Comparison of ENCODE assay signal across 24 cellular contexts in genomic region chr11:11170352-11171084, GRCh38.
DNase-seq lines count a peak whose midpoint lies in the region; ATAC-seq and TF ChIP-seq lines count a peak whose summit lies in the region.
"Had no signal": no experiment of that assay in that cellular context is flagged by ENCODE, and none has a peak within 500 bp of the region (broad histone marks: within the 10 kb centered on the region; RNA-seq: fewer than 3 reads in every experiment).

No MANE protein-coding gene starts in this region.

- ATAC-seq in IMR-90 (ENCODE audit: low read depth) = no peak
- ATAC-seq in GM18909 (IDR thresholded peaks at IDR 0.05; ENCODE audit: poor library complexity, unreplicated experiment) = no peak
- ATAC-seq: A549, left lobe of liver had no signal

- no peak overlapping the region for H3K4me3 ChIP-seq in IMR-90 (ENCODE audit: insufficient read depth, low read depth, low read length)
- no peak overlapping the region for H3K4me3 ChIP-seq in muscle layer of colon (ENCODE audit: low read depth in 1 of 2, low read length in 2 of 2)
- H3K4me3 ChIP-seq in tibial artery = no peak overlapping the region
- H3K4me3 ChIP-seq: A549, BLaER1, colonic mucosa, skin epidermis had no signal

- H3K9me3 ChIP-seq in IMR-90 (ENCODE audit: control insufficient read depth, insufficient read depth, low read length) (no peaks in the 10 kb centered on the region), muscle layer of colon (ENCODE audit: low read length) (no peaks in the 10 kb centered on the region), tibial artery (no peaks in the 10 kb centered on the region)
- H3K9me3 ChIP-seq: A549, BLaER1, colonic mucosa, SK-N-SH had no signal

- peaks cover 28% of the 10 kb centered on the region for H3K4me1 Mint-ChIP-seq in activated T-cell treated with anti-CD3 and anti-CD28 coated beads, Interleukin-2, amount 50 U/mL, for 24 hours (ENCODE audit: low read depth)
- H3K4me1 Mint-ChIP-seq: endodermal cell had no signal

- H3K36me3 ChIP-seq in IMR-90 (ENCODE audit: control insufficient read depth, insufficient read depth, low read length) (no peaks in the 10 kb centered on the region), muscle layer of colon (ENCODE audit: insufficient read depth, low read length) (no peaks in the 10 kb centered on the region), tibial artery (no peaks in the 10 kb centered on the region)
- H3K36me3 ChIP-seq: BLaER1, colonic mucosa had no signal

- BruUV-seq in IMR-90 (replicated peaks; lab: Mats Ljungman, UMichigan) = no TSS peak

- no peaks in the 10 kb centered on the region for H3K79me1 ChIP-seq in IMR-90 (ENCODE audit: low read depth in 1 of 2, low read length in 2 of 2)

- peak overlapping the region; percentile 28 for H3K27ac Mint-ChIP-seq in activated T-cell treated with anti-CD3 and anti-CD28 coated beads, Interleukin-2, amount 50 U/mL, for 24 hours
- H3K27ac Mint-ChIP-seq: endodermal cell, mesothelial cell of epicardium, WTC11 had no signal

- no peak overlapping the region for H2BK5ac ChIP-seq in IMR-90 (ENCODE audit: low read depth, low read length, poor library complexity, severe bottlenecking)

- H3K4me2 ChIP-seq in IMR-90 (ENCODE audit: low read depth, low read length) = no peak overlapping the region
- H3K4me2 ChIP-seq: A549, BLaER1, SK-N-SH had no signal

- H2AK5ac ChIP-seq in IMR-90 (ENCODE audit: low read depth, low read length) = no peak overlapping the region

- H2BK20ac ChIP-seq in IMR-90 (ENCODE audit: low read depth, low read length) = no peak overlapping the region

- CTCF ChIA-PET in IMR-90 (lab: Yijun Ruan, JAX) = no interaction called here

- no peak overlapping the region for H3K23ac ChIP-seq in IMR-90 (ENCODE audit: low read depth, low read length)

- in situ Hi-C loops in IMR-90 (cut with MboI; ENCODE audit: low sequenced_read_pairs) = no loop called here

- H3K4ac ChIP-seq in IMR-90 (ENCODE audit: low read depth, low read length) = no peak overlapping the region

- H4K5ac ChIP-seq in IMR-90 (ENCODE audit: low read depth, low read length) = no peak overlapping the region

- peaks cover 22% of the 10 kb centered on the region for H3K27me3 ChIP-seq in IMR-90 (ENCODE audit: control insufficient read depth, insufficient read depth, low read length)
- H3K27me3 ChIP-seq in muscle layer of colon (ENCODE audit: control insufficient read depth in 1 of 2, insufficient read depth in 2 of 2, low read length in 2 of 2) = no peaks in the 10 kb centered on the region
- H3K27me3 ChIP-seq in tibial artery = no peaks in the 10 kb centered on the region
- H3K27me3 ChIP-seq: BLaER1, colonic mucosa had no signal

- H3K36me3 Mint-ChIP-seq in activated T-cell treated with anti-CD3 and anti-CD28 coated beads, Interleukin-2, amount 50 U/mL, for 24 hours (ENCODE audit: low read depth) = no peaks in the 10 kb centered on the region
- H3K36me3 Mint-ChIP-seq: mesothelial cell of epicardium, WTC11 had no signal

- intact Hi-C loops in IMR-90 (cut with micrococcal nuclease) = no loop called here
- intact Hi-C loops in tibial artery (cut with DNase I; ENCODE audit: low total_unique reads) = no loop called here

- POLR2A ChIA-PET in IMR-90 (lab: Charles Lee; ENCODE audit: unreplicated experiment) = no interaction called here

- H3K4me1 ChIP-seq in IMR-90 (ENCODE audit: control insufficient read depth, insufficient read depth, low read length) = no peaks in the 10 kb centered on the region; the same call in 1 of the 2 replicates
- H3K4me1 ChIP-seq in muscle layer of colon (ENCODE audit: insufficient read depth, low read length) = peaks cover 25% of the 10 kb centered on the region
- peaks cover 4 to 22% (median 18%) of the 10 kb centered on the region in 4 donors for H3K4me1 ChIP-seq in tibial artery
- H3K4me1 ChIP-seq: A549, colonic mucosa had no signal

- TF ChIP-seq RAD21 in IMR-90 (IDR thresholded peaks at IDR 0.05; ENCODE audit: low read length) = no peak

- no peak for DNase-seq in activated T-cell treated with anti-CD3 and anti-CD28 coated beads, Interleukin-2, amount 50 U/mL, for 24 hours
- DNase-seq in activated T-cell treated with anti-CD3 and anti-CD28 coated beads, Interleukin-2, amount 50 U/mL, for 1 hour = no peak
- DNase-seq in IMR-90 = no peak
- no peak for DNase-seq in tibial artery
- DNase-seq in kidney glomerular epithelial cell (lab: John Stamatoyannopoulos, UW) = no peak
- DNase-seq in globus pallidus (ENCODE audit: low spot score) = no peak
- DNase-seq: activated effector memory CD4-positive, alpha-beta T cell treated with anti-CD3 and anti-CD28 coated beads, Interleukin-2, amount 50 U/mL, for 16 hours; colonic mucosa; endodermal cell; Kasumi-1; NCI-H1092; NCI-H2081; nephron progenitor cell; posterior cingulate gyrus; SK-N-SH; stimulated activated CD4-positive, alpha-beta T cell treated with anti-CD3 and anti-CD28 coated beads, Interleukin-2, amount 100 ng/mL, for 48 hours had no signal

- H3K27ac ChIP-seq in IMR-90 (ENCODE audit: insufficient read depth, low read length) = no peak overlapping the region
- peak overlapping the region; percentile 68 for H3K27ac ChIP-seq in muscle layer of colon (ENCODE audit: low read depth, low read length)
- H3K27ac ChIP-seq in tibial artery = peak overlapping the region; percentile 59
- H3K27ac ChIP-seq: A549, BLaER1, colonic mucosa, skin epidermis had no signal

- no peak overlapping the region for H2AFZ ChIP-seq in IMR-90 (replicated peaks; ENCODE audit: low read length, poor library complexity)

- H3K56ac ChIP-seq in IMR-90 (ENCODE audit: extremely low read depth, insufficient read depth, low read length) = no peak overlapping the region

- no peak for TF ChIP-seq CTCF in IMR-90 (conservative IDR thresholded peaks at IDR 0.05; ENCODE audit: low read depth, low read length)
- TF ChIP-seq CTCF in tibial artery (IDR thresholded peaks at IDR 0.05) = no peak

- no peak for TF ChIP-seq POLR2A in IMR-90 (IDR thresholded peaks at IDR 0.05; ENCODE audit: low read depth, low read length)

- no peak overlapping the region for H3K18ac ChIP-seq in IMR-90 (ENCODE audit: low read depth, low read length)

- H4K20me1 ChIP-seq in IMR-90 (ENCODE audit: insufficient read depth, low read length) = no peaks in the 10 kb centered on the region
- H4K20me1 ChIP-seq: BLaER1 had no signal

- H2BK120ac ChIP-seq in IMR-90 (ENCODE audit: low read depth, low read length) = no peak overlapping the region

- H3K14ac ChIP-seq in IMR-90 (replicated peaks; ENCODE audit: low read depth, low read length) = no peak overlapping the region

- H3K4me3 Mint-ChIP-seq in activated T-cell treated with anti-CD3 and anti-CD28 coated beads, Interleukin-2, amount 50 U/mL, for 24 hours = no peak overlapping the region
- H3K4me3 Mint-ChIP-seq: endodermal cell, mesothelial cell of epicardium, nephron progenitor cell, WTC11 had no signal

- no peak overlapping the region for H2BK15ac ChIP-seq in IMR-90 (ENCODE audit: low read depth, low read length)

- no peaks in the 10 kb centered on the region for H3K9me3 Mint-ChIP-seq in activated T-cell treated with anti-CD3 and anti-CD28 coated beads, Interleukin-2, amount 50 U/mL, for 24 hours
- H3K9me3 Mint-ChIP-seq: endodermal cell had no signal

- peaks cover 3% of the 10 kb centered on the region for H3K27me3 Mint-ChIP-seq in activated T-cell treated with anti-CD3 and anti-CD28 coated beads, Interleukin-2, amount 50 U/mL, for 24 hours

- WGBS in IMR-90 (ENCODE audit: extremely low coverage in 2 of 2, insufficient read length in 1 of 2), 2 experiments = no CpG with 5 or more reads among the region's 2 CpGs

- no peak overlapping the region for H4K8ac ChIP-seq in IMR-90 (ENCODE audit: low read depth in 2 of 2, low read length in 2 of 2)

- peak overlapping the region; percentile 41; the same call in 1 of the 2 replicates for H4K91ac ChIP-seq in IMR-90 (ENCODE audit: insufficient read depth, low read depth, low read length)

- dilution Hi-C loops in IMR-90 (cut with HindIII; ENCODE audit: low sequenced_read_pairs, unreplicated experiment) = no loop called here

- H2AK9ac ChIP-seq in IMR-90 (replicated peaks; ENCODE audit: low read depth, low read length, poor library complexity) = peak overlapping the region; percentile 7

- H3K9ac ChIP-seq in IMR-90 (ENCODE audit: low read depth, low read length) = no peak overlapping the region
- H3K9ac ChIP-seq in muscle layer of colon (ENCODE audit: low read length) = no peak overlapping the region
- H3K9ac ChIP-seq: BLaER1, SK-N-SH had no signal

- H3K9me1 ChIP-seq in IMR-90 (ENCODE audit: insufficient read depth, low read length) = 0 out of 2 replicates have a peak, but pooled peaks cover 4% of the 10 kb centered on the region

TF ChIP-seq in IMR-90, 13 proteins besides CTCF, POLR2A, EP300 and RAD21:
- TF ChIP-seq RCOR1 (IDR thresholded peaks at IDR 0.05; ENCODE audit: insufficient replicate concordance, low read length) (no peak), MAFK (IDR thresholded peaks at IDR 0.05; ENCODE audit: low read depth, low read length) (peak; percentile 17; the same call in 1 of the 2 replicates)
